In the genomic region with DNA sequence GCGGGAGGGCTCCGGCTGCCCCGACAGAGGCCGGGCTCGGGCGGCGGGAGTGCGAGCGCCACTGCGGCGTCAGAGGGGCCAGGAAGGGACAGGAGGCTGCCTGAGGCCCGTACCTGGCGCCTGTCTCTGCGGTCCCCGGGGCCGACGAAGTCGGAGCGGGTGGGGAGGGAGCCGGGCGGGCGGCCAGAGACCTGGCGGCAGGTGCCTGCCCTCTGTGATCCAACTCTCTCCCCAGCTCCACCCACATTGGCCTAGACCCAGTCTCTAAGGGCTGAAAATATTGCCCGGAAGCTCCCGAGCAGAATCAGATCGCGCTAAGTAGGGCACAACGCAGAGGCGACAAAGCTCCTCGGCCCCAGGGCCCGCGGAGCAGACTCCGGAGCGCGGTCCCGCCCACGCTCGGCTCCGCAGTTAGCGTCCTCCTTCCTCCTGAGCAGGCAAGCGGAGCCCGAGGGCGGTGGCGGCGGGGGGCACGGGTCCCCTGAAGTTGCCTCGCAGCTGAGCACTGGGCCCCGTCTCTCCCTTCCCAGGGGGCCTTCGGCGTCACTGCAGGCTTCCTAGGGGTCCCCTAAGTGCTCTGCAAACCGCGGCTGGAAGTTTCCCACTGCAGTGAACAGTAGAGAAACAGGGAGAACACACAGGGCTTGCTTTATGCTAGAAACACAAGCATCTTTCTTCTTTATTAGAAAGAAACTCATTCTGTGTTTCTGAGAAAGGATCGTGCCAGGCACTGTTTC, we compare ENCODE assay signal across 8 cellular contexts. TPM values are rescaled to one million over a fixed set of nuclear protein-coding genes. Genes with fewer than 3 reads are reported as not detected.
DNase-seq lines count a peak whose midpoint lies in the region; ATAC-seq and TF ChIP-seq lines count a peak whose summit lies in the region.

A gene (plus strand): TSS at position 307 of the 737 bp plus-strand sequence. CDS start 906 bp downstream, outside the sequence.

- POLR2A ChIA-PET in activated CD4-positive, alpha-beta memory T cell treated with anti-CD3 and anti-CD28 coated beads, Interleukin-2, amount 10 ng/mL, durations not matched to agents 7 days and 5 days (lab: Charles Lee), result interaction anchor here (0.8 to 7.1 kb wide), 35 partner anchors 9 to 669 kb away, joined by 3 to 211 read pairs (median 4); a partner anchor contains a TSS

- H3K4me1 ChIP-seq in lung (ENCODE audit: control insufficient read depth in 2 of 2, insufficient read depth in 2 of 2, low read length in 2 of 2), result peaks cover 0 to 4% of the 10 kb centered on the region in 2 donors

- peaks cover 40% of the 10 kb centered on the region for H3K4me1 Mint-ChIP-seq in activated CD4-positive, alpha-beta memory T cell treated with anti-CD3 and anti-CD28 coated beads, Interleukin-2, amount 10 ng/mL, durations not matched to agents 7 days and 5 days

- H3K27me3 ChIP-seq in lung (ENCODE audit: control insufficient read depth, insufficient read depth), result no peaks in the 10 kb centered on the region

- TF ChIP-seq CTCF in 22Rv1 (IDR thresholded peaks at IDR 0.05), result no peak
- TF ChIP-seq CTCF in lung (IDR thresholded peaks at IDR 0.05; ENCODE audit: control extremely low read depth, extremely low read depth), result no peak

- peak within 1 kb of the TSS; percentile 93 for H3K27ac ChIP-seq in 22Rv1
- H3K27ac ChIP-seq in lung (ENCODE audit: low read depth in 1 of 2, low read length in 1 of 2), result peak within 1 kb of the TSS; percentile 94 to 95

- DNase-seq in NCI-H460 (ENCODE audit: extremely low read depth, low read depth) (peak; percentile 21), ecto neural progenitor cell (ENCODE audit: low spot score) (peak; percentile 72), lung (ENCODE audit: low spot score) (peak; percentile 85)
- peak; percentile 76 for DNase-seq in activated CD4-positive, alpha-beta memory T cell treated with anti-CD3 and anti-CD28 coated beads, Interleukin-2, amount 10 ng/mL, durations not matched to agents 7 days and 5 days
- DNase-seq in stimulated activated CD4-positive, alpha-beta T cell treated with anti-CD3 and anti-CD28 coated beads, TNF-alpha, amount 100 ng/mL, for 24 hours (ENCODE audit: low read depth in 3 of 3), result peak; percentile 54 to 83 (median 69)

- peaks cover 38% of the 10 kb centered on the region for H3K36me3 Mint-ChIP-seq in activated CD4-positive, alpha-beta memory T cell treated with anti-CD3 and anti-CD28 coated beads, Interleukin-2, amount 10 ng/mL, durations not matched to agents 7 days and 5 days (ENCODE audit: low read depth)

- H3K9me3 ChIP-seq in lung (ENCODE audit: control insufficient read depth in 2 of 2, insufficient read depth in 1 of 2, low read length in 1 of 2), result no peaks in the 10 kb centered on the region

- no peaks in the 10 kb centered on the region for H3K9me3 Mint-ChIP-seq in activated CD4-positive, alpha-beta memory T cell treated with anti-CD3 and anti-CD28 coated beads, Interleukin-2, amount 10 ng/mL, durations not matched to agents 7 days and 5 days

- CTCF ChIA-PET in activated CD4-positive, alpha-beta memory T cell treated with anti-CD3 and anti-CD28 coated beads, Interleukin-2, amount 10 ng/mL, durations not matched to agents 7 days and 5 days (lab: Charles Lee), result interaction anchor here (0.6 to 6.7 kb wide), 31 partner anchors 14 to 583 kb away, joined by 3 to 210 read pairs (median 3); a partner anchor contains a TSS

- peak within 1 kb of the TSS; percentile 82 for H3K27ac Mint-ChIP-seq in activated CD4-positive, alpha-beta memory T cell treated with anti-CD3 and anti-CD28 coated beads, Interleukin-2, amount 10 ng/mL, durations not matched to agents 7 days and 5 days

- ATAC-seq in GM18519 (IDR thresholded peaks at IDR 0.05; ENCODE audit: low FRiP score, unreplicated experiment) (peak; percentile 39), HG03039 (IDR thresholded peaks at IDR 0.05; ENCODE audit: unreplicated experiment) (peak; percentile 50), lung (ENCODE audit: insufficient read depth, low FRiP score) (peak; percentile 56)

- H3K36me3 ChIP-seq in lung (ENCODE audit: control insufficient read depth in 2 of 2, insufficient read depth in 2 of 2, low read length in 2 of 2), result peaks cover 4 to 29% of the 10 kb centered on the region in 2 donors

- WGBS in lung, 2 donors, result 1% methylated on average over 48 to 53 of the region's 53 CpGs

- H3K4me3 Mint-ChIP-seq in activated CD4-positive, alpha-beta memory T cell treated with anti-CD3 and anti-CD28 coated beads, Interleukin-2, amount 10 ng/mL, durations not matched to agents 7 days and 5 days, result peak within 1 kb of the TSS; percentile 80

- H3K27me3 Mint-ChIP-seq in activated CD4-positive, alpha-beta memory T cell treated with anti-CD3 and anti-CD28 coated beads, Interleukin-2, amount 10 ng/mL, durations not matched to agents 7 days and 5 days, result no peaks in the 10 kb centered on the region

- H3K4me3 ChIP-seq in lung, result peak within 1 kb of the TSS; percentile 80

RNA-seq across cellular contexts. Expression of the gene that starts here (rescaled TPM):
- 15.7 and 19.9 TPM in 2 replicates for total RNA-seq in NCI-H460 (2014; rRNA removed; shearing (Covaris generic))
- 48.6 and 59.5 TPM in 2 replicates for polyA plus RNA-seq in NCI-H460 (2014; cell fraction: nucleus; rRNA removed)
- total RNA-seq in activated CD4-positive, alpha-beta memory T cell treated with anti-CD3 and anti-CD28 coated beads, Interleukin-2, amount 10 ng/mL, durations not matched to agents 7 days and 5 days, result 100 to 1,000 TPM; 132 to 133 TPM
- 10 to 100 TPM; 34.1 to 80.6 TPM for total RNA-seq in lung
- 10 to 100 TPM; 39.7 to 82.9 TPM for polyA plus RNA-seq in lung

Comparison
In these comparisons a context has a peak if more than half of its experiments do, and no peak if none do; other contexts are left out.
1. Peak in every context shown above with its lines: DNase-seq, ATAC-seq, H3K4me3 ChIP-seq and H3K27ac ChIP-seq.
2. DNase-seq: peak in every context shown above with its lines; median percentile 85 in lung; 76 in activated CD4-positive, alpha-beta memory T cell treated with anti-CD3 and anti-CD28 coated beads, Interleukin-2, amount 10 ng/mL, durations not matched to agents 7 days and 5 days; 72 in ecto neural progenitor cell; 69 in stimulated activated CD4-positive, alpha-beta T cell treated with anti-CD3 and anti-CD28 coated beads, TNF-alpha, amount 100 ng/mL, for 24 hours; 21 in NCI-H460.